ENCODE assay signal across 24 cellular contexts in the genomic region with DNA sequence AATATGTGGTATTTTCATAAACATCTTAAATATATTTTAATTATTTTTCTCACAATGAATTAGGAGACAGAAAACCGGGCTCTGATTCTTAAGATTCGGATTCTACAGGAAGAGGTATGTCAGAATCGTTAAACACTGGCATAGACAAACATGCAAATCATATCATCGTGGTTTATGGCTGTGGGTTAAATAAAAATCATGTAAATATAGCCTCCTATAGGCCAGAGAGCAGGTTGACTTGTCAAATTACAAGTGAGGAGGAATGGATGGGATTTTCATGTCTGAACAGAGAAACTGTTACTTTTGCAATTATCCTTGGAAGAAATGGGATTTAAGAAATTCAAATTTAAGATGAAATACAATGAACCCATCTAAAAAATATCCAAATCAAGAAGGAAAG.
DNase-seq lines count a peak whose midpoint lies in the region; ATAC-seq and TF ChIP-seq lines count a peak whose summit lies in the region.
"Had no signal": no experiment of that assay in that cellular context is flagged by ENCODE, and none has a peak within 500 bp of the region (broad histone marks: within the 10 kb centered on the region; RNA-seq: fewer than 3 reads in every experiment).

No MANE protein-coding gene starts in this region.

- no peaks in the 10 kb centered on the region for H3K27me3 ChIP-seq in DOHH2 (ENCODE audit: control insufficient read depth, low read length)
- H3K27me3 ChIP-seq in SU-DHL-6 (ENCODE audit: low read length) = no peaks in the 10 kb centered on the region
- H3K27me3 ChIP-seq: neutrophil, suprapubic skin had no signal

- peaks cover 60% of the 10 kb centered on the region for H3K36me3 ChIP-seq in DOHH2 (ENCODE audit: control insufficient read depth, low read length)
- H3K36me3 ChIP-seq in SU-DHL-6 (ENCODE audit: low read length) = no peaks in the 10 kb centered on the region
- H3K36me3 ChIP-seq: esophagus muscularis mucosa, neutrophil, suprapubic skin had no signal

- no peaks in the 10 kb centered on the region for H4K20me1 ChIP-seq in DOHH2 (ENCODE audit: control insufficient read depth, insufficient read depth, low read depth, low read length)
- no peaks in the 10 kb centered on the region for H4K20me1 ChIP-seq in SU-DHL-6 (ENCODE audit: low read depth, low read length)

- no peak overlapping the region for H2AFZ ChIP-seq in SU-DHL-6 (ENCODE audit: low read depth, low read length, severe bottlenecking)

- CTCF ChIA-PET in activated naive CD4-positive, alpha-beta T cell treated with anti-CD3 and anti-CD28 coated beads for 36 hours (lab: Charles Lee) = no interaction called here

- H3K27ac ChIP-seq in DOHH2 (ENCODE audit: low read depth, low read length) = peak overlapping the region; percentile 99
- peak overlapping the region; percentile 99 for H3K27ac ChIP-seq in SU-DHL-6 (ENCODE audit: low read depth, low read length)
- H3K27ac ChIP-seq: C4-2B, esophagus muscularis mucosa, neutrophil, suprapubic skin had no signal

- no peak overlapping the region for H3K4me3 Mint-ChIP-seq in activated naive CD4-positive, alpha-beta T cell treated with anti-CD3 and anti-CD28 coated beads for 36 hours
- H3K4me3 Mint-ChIP-seq: effector memory CD8-positive, alpha-beta T cell; H9; stimulated activated effector memory CD8-positive, alpha-beta T cell treated with anti-CD3 and anti-CD28 coated beads, Interleukin-12 subunit alpha, Interleukin-12 subunit beta, amount 100 ng/mL, for 72 hours; WTC11 had no signal

- ATAC-seq in GM19351 (IDR thresholded peaks at IDR 0.05; ENCODE audit: unreplicated experiment) = peak; percentile 48
- no peak for ATAC-seq in HG03457 (IDR thresholded peaks at IDR 0.05; ENCODE audit: unreplicated experiment)
- ATAC-seq: effector memory CD8-positive, alpha-beta T cell; stimulated activated effector memory CD8-positive, alpha-beta T cell treated with anti-CD3 and anti-CD28 coated beads, Interleukin-12 subunit alpha, Interleukin-12 subunit beta, amount 100 ng/mL, for 72 hours; WTC11 had no signal

- TF ChIP-seq CTCF in DOHH2 (IDR thresholded peaks at IDR 0.05; ENCODE audit: low read depth, low read length, poor library complexity, severe bottlenecking) = no peak
- TF ChIP-seq CTCF in SU-DHL-6 (IDR thresholded peaks at IDR 0.05; ENCODE audit: insufficient read depth, low read length, poor library complexity, severe bottlenecking) = no peak

- no peaks in the 10 kb centered on the region for H3K4me1 Mint-ChIP-seq in activated naive CD4-positive, alpha-beta T cell treated with anti-CD3 and anti-CD28 coated beads for 36 hours (ENCODE audit: low read depth)
- H3K4me1 Mint-ChIP-seq: H9; stimulated activated effector memory CD8-positive, alpha-beta T cell treated with anti-CD3 and anti-CD28 coated beads, Interleukin-12 subunit alpha, Interleukin-12 subunit beta, amount 100 ng/mL, for 72 hours; WTC11 had no signal

- no peak overlapping the region for H3K27ac Mint-ChIP-seq in activated naive CD4-positive, alpha-beta T cell treated with anti-CD3 and anti-CD28 coated beads for 36 hours
- H3K27ac Mint-ChIP-seq: effector memory CD8-positive, alpha-beta T cell; H9; stimulated activated effector memory CD8-positive, alpha-beta T cell treated with anti-CD3 and anti-CD28 coated beads, Interleukin-12 subunit alpha, Interleukin-12 subunit beta, amount 100 ng/mL, for 72 hours; WTC11 had no signal

- peak overlapping the region; percentile 71 for H3K4me3 ChIP-seq in DOHH2 (ENCODE audit: low read length)
- no peak overlapping the region for H3K4me3 ChIP-seq in Jurkat, Clone E6-1 (ENCODE audit: low read length)
- H3K4me3 ChIP-seq in SU-DHL-6 (ENCODE audit: insufficient read depth, low read length, poor library complexity, severe bottlenecking) = peak overlapping the region; percentile 47
- H3K4me3 ChIP-seq: esophagus muscularis mucosa, suprapubic skin had no signal

- peaks cover 5% of the 10 kb centered on the region for H3K9me3 Mint-ChIP-seq in activated naive CD4-positive, alpha-beta T cell treated with anti-CD3 and anti-CD28 coated beads for 36 hours
- H3K9me3 Mint-ChIP-seq: effector memory CD8-positive, alpha-beta T cell; stimulated activated effector memory CD8-positive, alpha-beta T cell treated with anti-CD3 and anti-CD28 coated beads, Interleukin-12 subunit alpha, Interleukin-12 subunit beta, amount 100 ng/mL, for 72 hours had no signal

- H3K9ac ChIP-seq in SU-DHL-6 (ENCODE audit: low read length) = peak overlapping the region; percentile 63

- peaks cover 91% of the 10 kb centered on the region for H3K4me1 ChIP-seq in DOHH2 (ENCODE audit: control insufficient read depth, low read length)
- H3K4me1 ChIP-seq: esophagus muscularis mucosa, suprapubic skin had no signal

- H3F3A ChIP-seq in DOHH2 (ENCODE audit: control insufficient read depth, insufficient read depth) (peaks cover 62% of the 10 kb centered on the region), SU-DHL-6 (ENCODE audit: insufficient read depth) (peaks cover 82% of the 10 kb centered on the region)

- H3K79me2 ChIP-seq in DOHH2 (ENCODE audit: control insufficient read depth, low read length) (peaks cover 66% of the 10 kb centered on the region), SU-DHL-6 (ENCODE audit: insufficient read depth, low read length) (peaks cover 62% of the 10 kb centered on the region)

- no peaks in the 10 kb centered on the region for H3K36me3 Mint-ChIP-seq in activated naive CD4-positive, alpha-beta T cell treated with anti-CD3 and anti-CD28 coated beads for 36 hours (ENCODE audit: low read depth)
- H3K36me3 Mint-ChIP-seq: stimulated activated effector memory CD8-positive, alpha-beta T cell treated with anti-CD3 and anti-CD28 coated beads, Interleukin-12 subunit alpha, Interleukin-12 subunit beta, amount 100 ng/mL, for 72 hours; WTC11 had no signal

- no peaks in the 10 kb centered on the region for H3K9me3 ChIP-seq in DOHH2 (ENCODE audit: control insufficient read depth, insufficient read depth, low read length)
- no peaks in the 10 kb centered on the region for H3K9me3 ChIP-seq in SU-DHL-6 (ENCODE audit: insufficient read depth, low read length)
- H3K9me3 ChIP-seq: neutrophil had no signal

- DNase-seq in Jurkat, Clone E6-1 (ENCODE audit: low read depth, low spot score) = peak; percentile 18
- no peak for DNase-seq in AG08396 (ENCODE audit: low spot score)
- DNase-seq in NCI-H748 (lab: John Stamatoyannopoulos, UW; ENCODE audit: unreplicated experiment) = no peak
- DNase-seq in activated naive CD4-positive, alpha-beta T cell treated with anti-CD3 and anti-CD28 coated beads for 36 hours = no peak
- DNase-seq: activated CD4-positive, alpha-beta T cell treated with anti-CD3 and anti-CD28 coated beads, Interleukin-2, amount 50 U/mL, for 4 hours; activated CD8-positive, alpha-beta memory T cell treated with anti-CD3 and anti-CD28 coated beads, Interleukin-2, amount 50 U/mL, for 48 hours; activated effector memory CD4-positive, alpha-beta T cell treated with Interleukin-2 at 50 U/mL for 16 hours; effector memory CD8-positive, alpha-beta T cell; H9; hypothalamus; NCI-H1436 treated with DMSO at 0.1 percent for 48 hours; NCI-H2171 treated with DMSO at 0.1 percent for 48 hours; NCI-H524 treated with DMSO at 0.1 percent for 48 hours; T1000 had no signal

- H3K4me2 ChIP-seq in DOHH2 (ENCODE audit: low read length) (peak overlapping the region; percentile 74), SU-DHL-6 (ENCODE audit: low read depth, low read length, poor library complexity, severe bottlenecking) (peak overlapping the region; percentile 93)

- H3K9me2 ChIP-seq in DOHH2 (replicated peaks; ENCODE audit: control insufficient read depth, low read length) (no peaks in the 10 kb centered on the region), SU-DHL-6 (replicated peaks; ENCODE audit: insufficient read depth, low read length) (no peaks in the 10 kb centered on the region)

- intact Hi-C loops in activated naive CD4-positive, alpha-beta T cell treated with anti-CD3 and anti-CD28 coated beads for 36 hours (cut with micrococcal nuclease) = no loop called here

- H3K27me3 Mint-ChIP-seq in activated naive CD4-positive, alpha-beta T cell treated with anti-CD3 and anti-CD28 coated beads for 36 hours (ENCODE audit: low read depth) = peaks cover 3% of the 10 kb centered on the region
